Comparison of ENCODE assay signal across 9 cellular contexts in the genomic region with DNA sequence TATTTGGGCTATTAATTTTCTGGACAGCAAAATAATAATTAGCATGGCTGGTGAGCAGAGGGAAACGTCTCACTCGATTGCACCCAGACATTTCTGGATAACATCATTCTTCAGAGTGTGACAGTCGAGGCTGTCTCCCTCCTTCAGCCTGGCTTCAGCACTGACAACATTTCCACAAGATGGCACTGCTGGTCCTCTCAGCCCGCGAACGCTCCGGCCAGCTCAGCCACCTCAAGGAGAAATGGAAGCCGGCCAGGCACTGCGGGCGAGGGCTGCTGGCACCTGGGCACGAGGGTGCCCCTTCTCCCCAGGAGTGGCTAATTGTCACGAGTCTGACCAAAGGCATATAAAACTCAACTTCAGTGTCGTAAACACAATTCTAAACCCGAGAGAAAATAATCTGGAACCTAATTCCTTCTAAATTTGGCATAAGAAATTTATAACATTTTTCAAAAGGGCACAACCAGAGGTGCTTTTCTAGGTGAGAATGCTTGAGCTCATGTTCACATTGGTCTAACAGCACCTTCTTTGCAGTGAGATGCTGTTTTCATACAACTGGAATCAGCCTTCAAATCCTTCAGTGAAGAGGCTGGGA.
DNase-seq lines count a peak whose midpoint lies in the region; ATAC-seq and TF ChIP-seq lines count a peak whose summit lies in the region.
"Had no signal": no experiment of that assay in that cellular context is flagged by ENCODE, and none has a peak within 500 bp of the region (broad histone marks: within the 10 kb centered on the region; RNA-seq: fewer than 3 reads in every experiment).

No MANE protein-coding gene starts in this region.

- H3K27me3 Mint-ChIP-seq in stimulated activated naive CD8-positive, alpha-beta T cell treated with anti-CD3 and anti-CD28 coated beads, Interleukin-15, amount 100 ng/mL, for 72 hours: no peaks in the 10 kb centered on the region
- H3K27me3 Mint-ChIP-seq: T-cell had no signal

- ATAC-seq in GM18868 (IDR thresholded peaks at IDR 0.05; ENCODE audit: unreplicated experiment): peak; percentile 48
- ATAC-seq in HG03575 (IDR thresholded peaks at IDR 0.05; ENCODE audit: extremely low read depth, insufficient number of reproducible peaks, low FRiP score, unreplicated experiment): peak; percentile 47
- peak; percentile 51 for ATAC-seq in stimulated activated naive CD8-positive, alpha-beta T cell treated with anti-CD3 and anti-CD28 coated beads, Interleukin-15, amount 100 ng/mL, for 72 hours
- ATAC-seq: T-cell had no signal

- H3K4me3 ChIP-seq in cardiac fibroblast (replicated peaks in 1 of 2; ENCODE audit: low read depth in 2 of 2, low read length in 2 of 2) (no peak overlapping the region), kidney epithelial cell (ENCODE audit: low read depth, low read length) (no peak overlapping the region)

- no peak overlapping the region for H3K27ac Mint-ChIP-seq in stimulated activated naive CD8-positive, alpha-beta T cell treated with anti-CD3 and anti-CD28 coated beads, Interleukin-15, amount 100 ng/mL, for 72 hours

- H3K9me3 Mint-ChIP-seq in stimulated activated naive CD8-positive, alpha-beta T cell treated with anti-CD3 and anti-CD28 coated beads, Interleukin-15, amount 100 ng/mL, for 72 hours: no peaks in the 10 kb centered on the region
- H3K9me3 Mint-ChIP-seq: T-cell had no signal

- no peak overlapping the region for H3K4me3 Mint-ChIP-seq in stimulated activated naive CD8-positive, alpha-beta T cell treated with anti-CD3 and anti-CD28 coated beads, Interleukin-15, amount 100 ng/mL, for 72 hours
- H3K4me3 Mint-ChIP-seq: T-cell had no signal

- no peaks in the 10 kb centered on the region for H3K36me3 ChIP-seq in kidney epithelial cell (ENCODE audit: control insufficient read depth, insufficient read depth, low read length)

- DNase-seq in COLO668 (lab: John Stamatoyannopoulos, UW; ENCODE audit: unreplicated experiment) (peak; percentile 59), NCI-H748 treated with DMSO at 0.1 percent for 48 hours (lab: John Stamatoyannopoulos, UW) (peak; percentile 72), cardiac fibroblast (ENCODE audit: low read depth in 2 of 2) (peak; percentile 76 to 78), kidney epithelial cell (ENCODE audit: low read depth) (no peak), activated gamma-delta T cell treated with Interleukin-2 at 50 U/mL for 16 hours (no peak)
- no peak for DNase-seq in stimulated activated naive CD8-positive, alpha-beta T cell treated with anti-CD3 and anti-CD28 coated beads, Interleukin-15, amount 100 ng/mL, for 72 hours

- peak; percentile 81 for TF ChIP-seq CTCF in cardiac fibroblast (IDR thresholded peaks at IDR 0.05; ENCODE audit: low read depth, low read length)
- TF ChIP-seq CTCF in kidney epithelial cell (IDR thresholded peaks at IDR 0.05; ENCODE audit: insufficient read depth, low read length, poor library complexity, severe bottlenecking): peak; percentile 85

- H3K27me3 ChIP-seq in kidney epithelial cell (ENCODE audit: control insufficient read depth, insufficient read depth, low read length): no peaks in the 10 kb centered on the region

- H3K4me1 Mint-ChIP-seq in stimulated activated naive CD8-positive, alpha-beta T cell treated with anti-CD3 and anti-CD28 coated beads, Interleukin-15, amount 100 ng/mL, for 72 hours: peaks cover 44% of the 10 kb centered on the region

Comparison
In these comparisons a context has a peak if more than half of its experiments do, and no peak if none do; other contexts are left out.
1. DNase-seq: peak in COLO668 (single experiment), NCI-H748 treated with DMSO at 0.1 percent for 48 hours (single experiment) and cardiac fibroblast (2 of 2); none in kidney epithelial cell (single experiment), stimulated activated naive CD8-positive, alpha-beta T cell treated with anti-CD3 and anti-CD28 coated beads, Interleukin-15, amount 100 ng/mL, for 72 hours (0 of 2) and activated gamma-delta T cell treated with Interleukin-2 at 50 U/mL for 16 hours (single experiment).
2. Peak in every context shown above with its lines, with median percentiles within 50 percentile points of each other: ATAC-seq.